Comparison of ENCODE assay signal across 2 cellular contexts in genomic region chr12:127383281-127383680, GRCh38.
TF ChIP-seq lines count a peak whose summit lies in the region.

No MANE protein-coding gene starts in this region.

TF ChIP-seq in SK-N-SH, 30 proteins besides CTCF, POLR2A, EP300 and RAD21:
- TF ChIP-seq ZBTB33 (IDR thresholded peaks at IDR 0.05; ENCODE audit: borderline replicate concordance, low read depth) (no peak), RXRA (IDR thresholded peaks at IDR 0.05; ENCODE audit: borderline replicate concordance, low read depth) (no peak), TCF12 (IDR thresholded peaks at IDR 0.05) (no peak), REST (IDR thresholded peaks at IDR 0.05; ENCODE audit: low read depth, low read length) (no peak), NRF1 (IDR thresholded peaks at IDR 0.05; ENCODE audit: low read depth, low read length) (no peak), RFX5 (IDR thresholded peaks at IDR 0.05; ENCODE audit: low read length) (no peak), PBX3 (IDR thresholded peaks at IDR 0.05) (no peak)

TF ChIP-seq in WTC11, 78 proteins besides CTCF, POLR2A, EP300 and RAD21 (continued from another document):
- no peak for TF ChIP-seq ZNF512 (CRISPR knock-in tag; IDR thresholded peaks at IDR 0.05; ENCODE audit: borderline replicate concordance)
- TF ChIP-seq NR1H2 (CRISPR knock-in tag; IDR thresholded peaks at IDR 0.05): no peak
- no peak for TF ChIP-seq PRDM15 (CRISPR knock-in tag; IDR thresholded peaks at IDR 0.05)
- TF ChIP-seq ZNF138 (CRISPR knock-in tag; conservative IDR thresholded peaks at IDR 0.05): no peak
